14 cellular contexts compared by ENCODE assay signal in the genomic region with DNA sequence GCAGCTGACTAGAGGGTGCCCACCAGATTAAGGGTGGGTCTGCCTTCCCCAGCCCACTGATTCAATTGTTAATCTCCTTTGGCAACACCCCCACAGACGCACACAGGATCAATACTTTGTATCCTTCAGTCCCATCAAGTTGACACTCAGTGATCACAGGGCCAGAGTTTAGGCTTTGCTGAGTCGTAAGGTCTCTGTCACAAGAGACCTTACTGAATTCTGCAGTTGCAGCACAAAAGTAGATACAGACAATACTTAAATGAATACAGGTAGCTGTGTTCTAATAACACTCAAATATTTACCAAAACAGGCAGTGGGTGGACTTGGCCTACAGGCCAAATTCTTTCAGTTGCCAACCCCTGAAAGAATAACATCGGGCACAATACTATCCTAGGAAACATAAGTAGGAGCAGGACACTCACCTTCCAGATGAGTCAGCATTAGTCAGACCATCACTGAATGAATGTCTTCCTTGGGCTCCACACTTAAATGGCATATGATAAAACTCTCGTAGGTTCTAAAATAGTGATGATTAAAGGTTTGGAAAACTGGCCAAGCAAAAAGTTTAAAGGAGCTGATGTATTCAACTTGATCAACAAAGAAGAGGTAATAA.
DNase-seq lines count a peak whose midpoint lies in the region; TF ChIP-seq lines count a peak whose summit lies in the region.
"Had no signal": no experiment of that assay in that cellular context is flagged by ENCODE, and none has a peak within 500 bp of the region (broad histone marks: within the 10 kb centered on the region; RNA-seq: fewer than 3 reads in every experiment).

No MANE protein-coding gene starts in this region.

- WGBS in esophagus muscularis mucosa, result 63% methylated on average over 4 of the region's 4 CpGs
- WGBS in tibial nerve, 2 donors, result 75 to 76% methylated on average over 4 of the region's 4 CpGs

- H3K27me3 ChIP-seq in esophagus muscularis mucosa (no peaks in the 10 kb centered on the region), tibial nerve (no peaks in the 10 kb centered on the region)

- TF ChIP-seq POLR2A in esophagus muscularis mucosa (IDR thresholded peaks at IDR 0.05; ENCODE audit: low read depth) (no peak), tibial nerve (IDR thresholded peaks at IDR 0.05) (no peak)

- H3K36me3 ChIP-seq in esophagus muscularis mucosa (no peaks in the 10 kb centered on the region), tibial nerve (no peaks in the 10 kb centered on the region)

- H3K4me1 ChIP-seq in esophagus muscularis mucosa, result peaks cover 0 to 10% (median 3%) of the 10 kb centered on the region in 4 donors
- H3K4me1 ChIP-seq in tibial nerve, result peaks cover 0 to 6% (median 0%) of the 10 kb centered on the region in 4 donors

- H3K9me3 ChIP-seq in esophagus muscularis mucosa, result no peaks in the 10 kb centered on the region
- no peaks in the 10 kb centered on the region for H3K9me3 ChIP-seq in tibial nerve

- peak; percentile 41 for DNase-seq in GM04504 (ENCODE audit: low read depth)
- peak; percentile 87 for DNase-seq in RKO (ENCODE audit: low spot score)
- DNase-seq in esophagus muscularis mucosa (ENCODE audit: extremely low spot score), result peak; percentile 29
- DNase-seq in pulmonary artery endothelial cell (ENCODE audit: low read depth, low spot score), result peak; percentile 69
- DNase-seq in mucosa of gallbladder (ENCODE audit: low spot score), result no peak
- no peak for DNase-seq in stimulated activated CD4-positive, alpha-beta T cell treated with anti-CD3 and anti-CD28 coated beads, Interleukin-4, amount 100 ng/mL, for 24 hours
- no peak for DNase-seq in activated CD4-positive, CD25-positive, alpha-beta regulatory T cell treated with anti-CD3 and anti-CD28 coated beads, Interleukin-2, amount 50 U/mL, for 72 hours
- DNase-seq in tibial nerve (ENCODE audit: low spot score in 2 of 2), result no peak
- DNase-seq: activated CD8-positive, alpha-beta T cell treated with anti-CD3 and anti-CD28 coated beads for 36 hours; activated naive CD8-positive, alpha-beta T cell treated with anti-CD3 and anti-CD28 coated beads, Interleukin-2, amount 10 ng/mL, durations not matched to agents 7 days and 5 days; endodermal cell; immature natural killer cell; NCI-H345 had no signal

- H3K27ac ChIP-seq in esophagus muscularis mucosa (replicated peaks in 1 of 4) (no peak overlapping the region), tibial nerve (no peak overlapping the region)
- H3K27ac ChIP-seq: KMS-11 had no signal

- H3K4me3 ChIP-seq in esophagus muscularis mucosa, result no peak overlapping the region
- no peak overlapping the region for H3K4me3 ChIP-seq in tibial nerve

- intact Hi-C loops in esophagus muscularis mucosa (cut with DNase I), result no loop called here

- TF ChIP-seq CTCF in esophagus muscularis mucosa (IDR thresholded peaks at IDR 0.05) (no peak), tibial nerve (IDR thresholded peaks at IDR 0.05) (no peak)

- no peak for TF ChIP-seq EP300 in esophagus muscularis mucosa (IDR thresholded peaks at IDR 0.05)
- TF ChIP-seq EP300 in tibial nerve (IDR thresholded peaks at IDR 0.05), result no peak

Comparison
In these comparisons a context has a peak if more than half of its experiments do, and no peak if none do; other contexts are left out.
1. DNase-seq: peak in GM04504 (single experiment), RKO (single experiment), esophagus muscularis mucosa (single experiment) and pulmonary artery endothelial cell (single experiment); none in mucosa of gallbladder (single experiment), stimulated activated CD4-positive, alpha-beta T cell treated with anti-CD3 and anti-CD28 coated beads, Interleukin-4, amount 100 ng/mL, for 24 hours (single experiment), activated CD4-positive, CD25-positive, alpha-beta regulatory T cell treated with anti-CD3 and anti-CD28 coated beads, Interleukin-2, amount 50 U/mL, for 72 hours (single experiment) and tibial nerve (0 of 2).